Comparison of ENCODE assay signal across 28 cellular contexts in the genomic region with DNA sequence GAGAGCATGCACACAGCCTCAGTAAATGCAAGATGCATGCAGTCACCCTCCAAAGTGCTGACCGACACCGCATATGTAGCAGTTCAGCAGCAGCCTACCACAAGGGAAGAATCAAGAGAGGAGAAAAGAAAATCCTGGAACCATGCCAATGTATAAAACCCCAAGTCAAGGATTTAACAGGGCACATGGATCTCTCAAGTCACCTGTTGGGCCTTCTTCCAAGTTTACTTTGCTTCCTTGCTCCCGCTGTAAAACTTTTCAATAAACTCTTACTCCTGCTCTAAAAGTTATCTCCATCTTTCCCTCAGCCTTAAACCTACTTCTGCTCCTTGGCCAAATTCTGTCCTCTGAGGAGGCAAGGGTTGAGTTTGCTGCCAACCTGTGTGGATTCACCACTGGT.
"Had no signal": no experiment of that assay in that cellular context is flagged by ENCODE, and none has a peak within 500 bp of the region (broad histone marks: within the 10 kb centered on the region; RNA-seq: fewer than 3 reads in every experiment).

No MANE protein-coding gene starts in this region.

- H3K27me3 Mint-ChIP-seq: stimulated activated memory B cell treated with anti-CD40 and anti-IgM and Interleukin-4, amounts not matched to agents 10 μg/mL and 1 μg/mL and 100 μg/mL, for 72 hours; stimulated activated naive B cell treated with anti-CD40 and anti-IgM and Interleukin-4, amounts not matched to agents 10 μg/mL and 1 μg/mL and 100 μg/mL, for 72 hours; stimulated activated naive CD8-positive, alpha-beta T cell treated with anti-CD3 and anti-CD28 coated beads, Interleukin-15, amount 100 ng/mL, for 72 hours; type B pancreatic cell had no signal

- ATAC-seq: stimulated activated effector memory CD8-positive, alpha-beta T cell treated with anti-CD3 and anti-CD28 coated beads, Interleukin-12 subunit alpha, Interleukin-12 subunit beta, amount 100 ng/mL, for 72 hours; stimulated activated memory B cell treated with anti-CD40 and anti-IgM and Interleukin-4, amounts not matched to agents 10 μg/mL and 1 μg/mL and 100 μg/mL, for 72 hours; stimulated activated naive B cell treated with anti-CD40 and anti-IgM and Interleukin-4, amounts not matched to agents 10 μg/mL and 1 μg/mL and 100 μg/mL, for 72 hours; stimulated activated naive CD8-positive, alpha-beta T cell treated with anti-CD3 and anti-CD28 coated beads, Interleukin-15, amount 100 ng/mL, for 72 hours; stimulated activated naive CD8-positive, alpha-beta T cell treated with anti-CD3 and anti-CD28 coated beads, Interleukin-15, Interleukin-2, amounts not matched to agents 100 U/mL and 50 U/mL, for 24 hours; upper lobe of right lung had no signal

- H3K27me3 ChIP-seq: suprapubic skin, testis, thyroid gland, tibial artery, tibial nerve, transverse colon, upper lobe of left lung, upper lobe of right lung, uterus, vagina had no signal

- FAIRE-seq: urothelium cell line had no signal

- H3K4me1 Mint-ChIP-seq: stimulated activated effector memory CD8-positive, alpha-beta T cell treated with anti-CD3 and anti-CD28 coated beads, Interleukin-12 subunit alpha, Interleukin-12 subunit beta, amount 100 ng/mL, for 72 hours; stimulated activated memory B cell treated with anti-CD40 and anti-IgM and Interleukin-4, amounts not matched to agents 10 μg/mL and 1 μg/mL and 100 μg/mL, for 72 hours; stimulated activated naive B cell treated with anti-CD40 and anti-IgM and Interleukin-4, amounts not matched to agents 10 μg/mL and 1 μg/mL and 100 μg/mL, for 72 hours; stimulated activated naive CD8-positive, alpha-beta T cell treated with anti-CD3 and anti-CD28 coated beads, Interleukin-15, amount 100 ng/mL, for 72 hours had no signal

- H3K9me3 Mint-ChIP-seq: stimulated activated memory B cell treated with anti-CD40 and anti-IgM and Interleukin-4, amounts not matched to agents 10 μg/mL and 1 μg/mL and 100 μg/mL, for 72 hours had no signal

- H3K4me1 ChIP-seq: suprapubic skin, testis, thyroid gland, tibial artery, tibial nerve, transverse colon, upper lobe of left lung, upper lobe of right lung, uterus, vagina had no signal

- H3K36me3 ChIP-seq: suprapubic skin, thoracic aorta, thyroid gland, tibial artery, tibial nerve, transverse colon, upper lobe of left lung, upper lobe of right lung, uterus, vagina had no signal

- H3K27ac Mint-ChIP-seq: stimulated activated effector memory CD8-positive, alpha-beta T cell treated with anti-CD3 and anti-CD28 coated beads, Interleukin-12 subunit alpha, Interleukin-12 subunit beta, amount 100 ng/mL, for 72 hours; stimulated activated memory B cell treated with anti-CD40 and anti-IgM and Interleukin-4, amounts not matched to agents 10 μg/mL and 1 μg/mL and 100 μg/mL, for 72 hours; stimulated activated naive B cell treated with anti-CD40 and anti-IgM and Interleukin-4, amounts not matched to agents 10 μg/mL and 1 μg/mL and 100 μg/mL, for 72 hours; stimulated activated naive CD8-positive, alpha-beta T cell treated with anti-CD3 and anti-CD28 coated beads, Interleukin-15, amount 100 ng/mL, for 72 hours; stimulated activated naive CD8-positive, alpha-beta T cell treated with anti-CD3 and anti-CD28 coated beads, Interleukin-15, Interleukin-2, amounts not matched to agents 100 ng/mL and 50 ng/mL, for 24 hours; type B pancreatic cell had no signal

- H3K4me3 Mint-ChIP-seq: stimulated activated effector memory CD8-positive, alpha-beta T cell treated with anti-CD3 and anti-CD28 coated beads, Interleukin-12 subunit alpha, Interleukin-12 subunit beta, amount 100 ng/mL, for 72 hours; stimulated activated memory B cell treated with anti-CD40 and anti-IgM and Interleukin-4, amounts not matched to agents 10 μg/mL and 1 μg/mL and 100 μg/mL, for 72 hours; stimulated activated naive B cell treated with anti-CD40 and anti-IgM and Interleukin-4, amounts not matched to agents 10 μg/mL and 1 μg/mL and 100 μg/mL, for 72 hours; stimulated activated naive CD8-positive, alpha-beta T cell treated with anti-CD3 and anti-CD28 coated beads, Interleukin-15, amount 100 ng/mL, for 72 hours; stimulated activated naive CD8-positive, alpha-beta T cell treated with anti-CD3 and anti-CD28 coated beads, Interleukin-15, Interleukin-2, amounts not matched to agents 100 ng/mL and 50 ng/mL, for 24 hours; type B pancreatic cell had no signal

- H3K36me3 Mint-ChIP-seq: stimulated activated effector memory CD8-positive, alpha-beta T cell treated with anti-CD3 and anti-CD28 coated beads, Interleukin-12 subunit alpha, Interleukin-12 subunit beta, amount 100 ng/mL, for 72 hours; stimulated activated memory B cell treated with anti-CD40 and anti-IgM and Interleukin-4, amounts not matched to agents 10 μg/mL and 1 μg/mL and 100 μg/mL, for 72 hours; stimulated activated naive B cell treated with anti-CD40 and anti-IgM and Interleukin-4, amounts not matched to agents 10 μg/mL and 1 μg/mL and 100 μg/mL, for 72 hours; type B pancreatic cell had no signal

- H3K9me3 ChIP-seq: suprapubic skin, testis, thoracic aorta, thyroid gland, tibial artery, tibial nerve, transverse colon, upper lobe of left lung, upper lobe of right lung, uterus, vagina had no signal

- H3K27ac ChIP-seq: suprapubic skin, testis, thoracic aorta, thyroid gland, tibial artery, tibial nerve, transverse colon, upper lobe of left lung, upper lobe of right lung, uterus, vagina had no signal

- H3K4me3 ChIP-seq: suprapubic skin, testis, thoracic aorta, thyroid gland, tibial artery, tibial nerve, transverse colon, upper lobe of left lung, upper lobe of right lung, uterus, vagina had no signal

- DNase-seq: stimulated activated CD4-positive, alpha-beta T cell treated with anti-CD3 and anti-CD28 coated beads, Interleukin-2, amount 100 ng/mL, for 48 hours; stimulated activated CD4-positive, alpha-beta T cell treated with anti-CD3 and anti-CD28 coated beads, Interleukin-4, amount 100 ng/mL, for 1 hour; stimulated activated CD4-positive, alpha-beta T cell treated with anti-CD3 and anti-CD28 coated beads, Interleukin-4, amount 100 ng/mL, for 24 hours; stimulated activated CD4-positive, alpha-beta T cell treated with anti-CD3 and anti-CD28 coated beads, Interleukin-4, amount 100 ng/mL, for 4 hours; stimulated activated CD8-positive, alpha-beta memory T cell treated with anti-CD3 and anti-CD28 coated beads, Interleukin-4, amount 100 ng/mL, for 48 hours; stimulated activated naive B cell treated with anti-CD40 and anti-IgM and Interleukin-4, amounts not matched to agents 10 μg/mL and 1 μg/mL and 100 μg/mL, for 72 hours; stimulated activated naive CD4-positive, alpha-beta T cell; stimulated activated naive CD4-positive, alpha-beta T cell treated with Interleukin-2 at 50 U/mL for 16 hours; stimulated activated naive CD8-positive, alpha-beta T cell treated with anti-CD3 and anti-CD28 coated beads, Interleukin-15, amount 100 ng/mL, for 72 hours; stimulated activated naive CD8-positive, alpha-beta T cell treated with anti-CD3 and anti-CD28 coated beads, Interleukin-15, Interleukin-2, amounts not matched to agents 100 U/mL and 50 U/mL, for 24 hours; substantia nigra; testis; thyroid gland; tibial artery; transverse colon; trophoblast cell; upper lobe of left lung; upper lobe of right lung; uterus had no signal
